1 cellular context compared by ENCODE assay signal in genomic region chr17:61468263-61468907, GRCh38.
TF ChIP-seq lines count a peak whose summit lies in the region.

No MANE protein-coding gene starts in this region.

TF ChIP-seq in GM23338, 12 proteins besides CTCF, POLR2A, EP300 and RAD21:
- no peak for TF ChIP-seq ZNF331 (CRISPR knock-in tag; IDR thresholded peaks at IDR 0.05; ENCODE audit: low read depth)
